In the genomic region with DNA sequence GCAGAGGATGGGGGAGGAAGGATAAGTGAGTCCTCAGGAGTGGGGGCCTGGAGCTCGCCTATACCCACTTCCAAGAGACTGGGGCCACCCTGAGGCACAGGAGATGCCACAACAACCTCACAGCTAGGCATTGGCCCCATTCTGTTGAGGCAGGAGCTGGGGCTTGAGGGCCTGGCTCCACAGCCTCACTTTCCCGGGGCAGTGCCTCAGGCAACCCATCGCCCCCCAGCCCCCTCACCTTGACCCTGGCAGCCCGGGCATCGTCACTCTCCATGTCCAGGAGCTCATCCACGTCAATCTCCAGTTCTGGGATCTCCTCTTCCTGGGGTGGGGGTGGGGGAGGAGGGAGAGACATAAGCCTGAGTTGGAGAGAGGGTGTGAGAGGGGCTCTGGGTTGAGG, we compare ENCODE assay signal across 1 cellular context.
TF ChIP-seq lines count a peak whose summit lies in the region.

No MANE protein-coding gene starts in this region.

TF ChIP-seq in HCT116, 20 proteins besides CTCF, POLR2A, EP300 and RAD21 (continued from another document):
- no peak for TF ChIP-seq YY1 (IDR thresholded peaks at IDR 0.05; ENCODE audit: extremely low read depth, insufficient replicate concordance, low read depth, low read length)
- TF ChIP-seq POLR2AphosphoS5 (IDR thresholded peaks at IDR 0.05; ENCODE audit: low read depth, low read length), result peak; percentile 39; the same call in 1 of the 2 replicates
- TF ChIP-seq, protein P1, sequence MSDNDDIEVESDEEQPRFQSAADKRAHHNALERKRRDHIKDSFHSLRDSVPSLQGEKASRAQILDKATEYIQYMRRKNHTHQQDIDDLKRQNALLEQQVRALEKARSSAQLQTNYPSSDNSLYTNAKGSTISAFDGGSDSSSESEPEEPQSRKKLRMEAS (IDR thresholded peaks at IDR 0.05), result no peak
- no peak for TF ChIP-seq FOSL1 (IDR thresholded peaks at IDR 0.05; ENCODE audit: low read depth)
- no peak for TF ChIP-seq SP1 (IDR thresholded peaks at IDR 0.05; ENCODE audit: low read depth)
- no peak for TF ChIP-seq TCF7L2 (IDR thresholded peaks at IDR 0.05; ENCODE audit: borderline replicate concordance, extremely low read depth, insufficient read depth, insufficient read length)
- no peak for TF ChIP-seq ELF1 (IDR thresholded peaks at IDR 0.05; ENCODE audit: borderline replicate concordance, low read depth)
